In the genomic region with DNA sequence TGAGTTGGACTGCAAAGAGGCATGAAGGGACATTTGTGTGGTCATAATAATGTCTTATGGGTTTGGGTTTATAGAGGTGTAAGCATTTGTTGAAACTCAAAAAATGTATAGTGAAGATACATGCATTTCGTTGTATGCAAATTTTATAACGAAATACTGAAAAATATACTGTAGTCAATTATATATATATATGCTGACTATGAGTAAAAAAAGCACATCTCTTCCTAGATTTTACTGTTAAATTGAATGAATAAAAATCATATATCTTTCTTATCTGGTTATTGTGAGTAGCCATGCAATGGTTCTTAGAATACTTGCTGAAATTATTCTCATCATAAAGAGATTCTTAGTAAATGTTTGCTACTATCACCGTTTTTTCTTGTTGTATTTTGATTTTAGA, we compare ENCODE assay signal across 1 cellular context.
TF ChIP-seq lines count a peak whose summit lies in the region.

No MANE protein-coding gene starts in this region.

TF ChIP-seq in IMR-90, 13 proteins besides CTCF, POLR2A, EP300 and RAD21 (continued from another document):
- TF ChIP-seq, protein P1, sequence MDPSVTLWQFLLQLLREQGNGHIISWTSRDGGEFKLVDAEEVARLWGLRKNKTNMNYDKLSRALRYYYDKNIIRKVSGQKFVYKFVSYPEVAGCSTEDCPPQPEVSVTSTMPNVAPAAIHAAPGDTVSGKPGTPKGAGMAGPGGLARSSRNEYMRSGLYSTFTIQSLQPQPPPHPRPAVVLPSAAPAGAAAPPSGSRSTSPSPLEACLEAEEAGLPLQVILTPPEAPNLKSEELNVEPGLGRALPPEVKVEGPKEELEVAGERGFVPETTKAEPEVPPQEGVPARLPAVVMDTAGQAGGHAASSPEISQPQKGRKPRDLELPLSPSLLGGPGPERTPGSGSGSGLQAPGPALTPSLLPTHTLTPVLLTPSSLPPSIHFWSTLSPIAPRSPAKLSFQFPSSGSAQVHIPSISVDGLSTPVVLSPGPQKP (IDR thresholded peaks at IDR 0.05; ENCODE audit: borderline replicate concordance, low read depth, low read length), result no peak
TF ChIP-seq in IMR-90: peak in this region for 1.
